9 cellular contexts compared by ENCODE assay signal in genomic region chr16:75263963-75264445, GRCh38. TPM values are rescaled to one million over a fixed set of nuclear protein-coding genes. Genes with fewer than 3 reads are reported as not detected.
A peak's percentile ranks its signal among the peaks of the same experiment; 100 is the strongest.
DNase-seq lines count a peak whose midpoint lies in the region; ATAC-seq and TF ChIP-seq lines count a peak whose summit lies in the region.
"Had no signal": no experiment of that assay in that cellular context is flagged by ENCODE, and none has a peak within 500 bp of the region (broad histone marks: within the 10 kb centered on the region; RNA-seq: fewer than 3 reads in every experiment).

No MANE protein-coding gene starts in this region.

- ATAC-seq in aorta (ENCODE audit: low FRiP score): peak; percentile 54

- no peak overlapping the region for H4K5ac ChIP-seq in mesendoderm (ENCODE audit: low read length)

- no peak overlapping the region for H2AK5ac ChIP-seq in mesendoderm (ENCODE audit: low read length)

- H3K79me2 ChIP-seq in mesendoderm (ENCODE audit: control insufficient read depth, insufficient read depth, low read length): peaks cover 54% of the 10 kb centered on the region
- no peaks in the 10 kb centered on the region for H3K79me2 ChIP-seq in MM.1S (ENCODE audit: low read length)

- H3K4me1 Mint-ChIP-seq in activated naive CD4-positive, alpha-beta T cell treated with anti-CD3 and anti-CD28 coated beads, Interleukin-2, amount 50 U/mL, for 24 hours: peaks cover 13% of the 10 kb centered on the region
- peaks cover 60% of the 10 kb centered on the region for H3K4me1 Mint-ChIP-seq in chondrocyte (ENCODE audit: low read depth)

- no peaks in the 10 kb centered on the region for H3K9me3 ChIP-seq in aorta (ENCODE audit: control insufficient read depth, low read length)
- H3K9me3 ChIP-seq in MM.1S (replicated peaks; ENCODE audit: insufficient read depth, low read length): no peaks in the 10 kb centered on the region

- no peaks in the 10 kb centered on the region for H3K9me3 Mint-ChIP-seq in activated naive CD4-positive, alpha-beta T cell treated with anti-CD3 and anti-CD28 coated beads, Interleukin-2, amount 50 U/mL, for 24 hours
- no peaks in the 10 kb centered on the region for H3K9me3 Mint-ChIP-seq in chondrocyte (ENCODE audit: low read depth)

- H3K27me3 ChIP-seq in mesendoderm (ENCODE audit: insufficient read depth, low read length, poor library complexity) (no peaks in the 10 kb centered on the region), aorta (ENCODE audit: control insufficient read depth in 1 of 2, insufficient read depth in 2 of 2, low read length in 1 of 2) (no peaks in the 10 kb centered on the region), MM.1S (replicated peaks; ENCODE audit: insufficient read depth, low read length) (0 out of 2 replicates have a peak, but pooled peaks cover 7% of the 10 kb centered on the region)

- peaks cover 33% of the 10 kb centered on the region for H3K79me1 ChIP-seq in mesendoderm (ENCODE audit: low read length)

- H2BK15ac ChIP-seq in mesendoderm (replicated peaks; ENCODE audit: low read depth): no peak overlapping the region

- no peak overlapping the region for H4K8ac ChIP-seq in mesendoderm (ENCODE audit: low read depth, low read length)

- H4K20me1 ChIP-seq in MM.1S (ENCODE audit: insufficient read depth, low read length): no peaks in the 10 kb centered on the region

- no peak overlapping the region for H2BK120ac ChIP-seq in mesendoderm (ENCODE audit: low read depth, low read length)

- DNase-seq in activated naive CD4-positive, alpha-beta T cell treated with Interleukin-2 at 50 U/mL for 16 hours: no peak
- DNase-seq in chondrocyte (ENCODE audit: low spot score) (no peak), mesendoderm (no peak), aorta (peak in 1 of 2 donors; percentile 69), GOT3 (lab: John Stamatoyannopoulos, UW) (no peak), MM.1S (no peak), foreskin melanocyte (no peak)
- DNase-seq: NCI-H774 had no signal

- no peak overlapping the region for H3K23ac ChIP-seq in mesendoderm (ENCODE audit: low read length)

- H3K18ac ChIP-seq in mesendoderm (ENCODE audit: low read length): no peak overlapping the region

- TF ChIP-seq CTCF in chondrocyte (IDR thresholded peaks at IDR 0.05) (no peak), MM.1S (IDR thresholded peaks at IDR 0.05; ENCODE audit: low read length) (no peak)

- no peaks in the 10 kb centered on the region for H3K9me2 ChIP-seq in MM.1S (replicated peaks; ENCODE audit: insufficient read depth, low read length)

- H3K4me1 ChIP-seq in mesendoderm (ENCODE audit: control insufficient read depth, low read depth, low read length) (peaks cover 6% of the 10 kb centered on the region), aorta (ENCODE audit: control insufficient read depth in 1 of 2, insufficient read depth in 2 of 2, low read length in 2 of 2) (peaks cover 0 to 2% of the 10 kb centered on the region in 2 donors), MM.1S (ENCODE audit: low read length) (no peaks in the 10 kb centered on the region)

- H2AFZ ChIP-seq in MM.1S (ENCODE audit: low read length): no peak overlapping the region

- no peak overlapping the region for H3K4me3 ChIP-seq in mesendoderm (ENCODE audit: low read length)
- peak overlapping the region; percentile 93 to 97 for H3K4me3 ChIP-seq in aorta (ENCODE audit: low read length in 2 of 2)
- no peak overlapping the region for H3K4me3 ChIP-seq in MM.1S (ENCODE audit: low read length)

- H3K4me2 ChIP-seq in mesendoderm (ENCODE audit: low read length) (no peak overlapping the region), MM.1S (ENCODE audit: low read depth, low read length) (no peak overlapping the region)

- peak overlapping the region; percentile 77 for H3K4me3 Mint-ChIP-seq in activated naive CD4-positive, alpha-beta T cell treated with anti-CD3 and anti-CD28 coated beads, Interleukin-2, amount 50 U/mL, for 24 hours
- peak overlapping the region; percentile 85 for H3K4me3 Mint-ChIP-seq in chondrocyte (ENCODE audit: unreplicated experiment)

- no peaks in the 10 kb centered on the region for H3K36me3 Mint-ChIP-seq in activated naive CD4-positive, alpha-beta T cell treated with anti-CD3 and anti-CD28 coated beads, Interleukin-2, amount 50 U/mL, for 24 hours
- H3K36me3 Mint-ChIP-seq in chondrocyte (ENCODE audit: low read depth): no peaks in the 10 kb centered on the region

- no peak overlapping the region for H3K4ac ChIP-seq in mesendoderm (ENCODE audit: low read depth, low read length)

- H3K9ac ChIP-seq in mesendoderm (ENCODE audit: low read length) (peak overlapping the region; percentile 95), MM.1S (ENCODE audit: low read length) (no peak overlapping the region)

- WGBS in mesendoderm (ENCODE audit: extremely low coverage, insufficient coverage, low lambda C conversion rate): no CpG with 5 or more reads among the region's 8 CpGs
- WGBS in aorta, 2 donors: 4 to 5% methylated on average over 8 of the region's 8 CpGs

- peak overlapping the region; percentile 56 for H3K56ac ChIP-seq in mesendoderm (ENCODE audit: low read length)

- no peak overlapping the region for H3K27ac ChIP-seq in mesendoderm (ENCODE audit: low read depth, low read length)
- H3K27ac ChIP-seq in aorta (ENCODE audit: low read depth in 1 of 2, low read length in 2 of 2): peak overlapping the region; percentile 16 to 86
- no peak overlapping the region for H3K27ac ChIP-seq in MM.1S (ENCODE audit: low read length)

- no peak overlapping the region for H3K27ac Mint-ChIP-seq in activated naive CD4-positive, alpha-beta T cell treated with anti-CD3 and anti-CD28 coated beads, Interleukin-2, amount 50 U/mL, for 24 hours
- peak overlapping the region; percentile 98 for H3K27ac Mint-ChIP-seq in chondrocyte (ENCODE audit: unreplicated experiment)

- intact Hi-C loops in aorta (cut with DNase I): no loop called here

- H3K27me3 Mint-ChIP-seq in activated naive CD4-positive, alpha-beta T cell treated with anti-CD3 and anti-CD28 coated beads, Interleukin-2, amount 50 U/mL, for 24 hours: peaks cover 23% of the 10 kb centered on the region
- no peaks in the 10 kb centered on the region for H3K27me3 Mint-ChIP-seq in chondrocyte (ENCODE audit: low read depth)

- H3F3A ChIP-seq in MM.1S (ENCODE audit: insufficient read depth, low read length): no peaks in the 10 kb centered on the region

- no peak overlapping the region for H2BK5ac ChIP-seq in mesendoderm (ENCODE audit: low read length)

- peaks cover 2% of the 10 kb centered on the region for H3K36me3 ChIP-seq in mesendoderm (ENCODE audit: control insufficient read depth, insufficient read depth, low read length)
- H3K36me3 ChIP-seq in aorta (ENCODE audit: control insufficient read depth in 1 of 2, insufficient read depth in 2 of 2, low read length in 1 of 2): no peaks in the 10 kb centered on the region
- no peaks in the 10 kb centered on the region for H3K36me3 ChIP-seq in MM.1S (replicated peaks; ENCODE audit: insufficient read depth, low read length)

RNA-seq across cellular contexts. Expression of gene BCAR1, which starts 12.6 kb away (rescaled TPM):
- total RNA-seq in chondrocyte: 125 to 140 TPM (median 125 TPM) in 3 replicates
- 108 TPM for polyA plus RNA-seq in mesendoderm (2013, experiment 1 of 2)
- 108 TPM for polyA plus RNA-seq in mesendoderm (2013, experiment 2 of 2)
- 100 to 1,000 TPM; 125 to 140 TPM for total RNA-seq in aorta
- 10 to 100 TPM; 28.7 to 56.3 TPM for polyA plus RNA-seq in aorta

RNA-seq across cellular contexts. Expression of gene CTRB1, which starts 45.2 kb away (rescaled TPM):
- total RNA-seq in chondrocyte (not detected in 3 replicates), aorta (1 to 10 TPM; 3.4 to 6.8 TPM)
- not detected for polyA plus RNA-seq in mesendoderm (2013, experiment 1 of 2)
- 0.04 TPM for polyA plus RNA-seq in mesendoderm (2013, experiment 2 of 2)
- 10 to 100 TPM in 1 of 2 donors, 1 to 10 TPM in 1; 5.7 to 17.4 TPM for polyA plus RNA-seq in aorta

RNA-seq across cellular contexts. Expression of gene CTRB2, which starts 57.0 kb away (rescaled TPM):
- total RNA-seq in chondrocyte (not detected in 3 replicates), aorta (10 to 100 TPM in 1 of 2 donors, 1 to 10 TPM in 1; 9.1 to 11.6 TPM)
- polyA plus RNA-seq in mesendoderm (2013, experiment 1 of 2): 0.06 TPM
- not detected for polyA plus RNA-seq in mesendoderm (2013, experiment 2 of 2)
- 10 to 100 TPM; 12.7 to 19.0 TPM for polyA plus RNA-seq in aorta

Comparison
In these comparisons a context has a peak if more than half of its experiments do, and no peak if none do; other contexts are left out.
1. H3K27ac ChIP-seq: peak in aorta (2 of 2); none in mesendoderm (single experiment) and MM.1S (single experiment).
2. H3K4me3 ChIP-seq: peak in aorta (2 of 2); none in mesendoderm (single experiment) and MM.1S (single experiment).